8 cellular contexts compared by ENCODE assay signal in genomic region chr13:51583469-51583874, GRCh38. TPM values are rescaled to one million over a fixed set of nuclear protein-coding genes. Genes with fewer than 3 reads are reported as not detected.
A peak's percentile ranks its signal among the peaks of the same experiment; 100 is the strongest.
DNase-seq lines count a peak whose midpoint lies in the region; ATAC-seq and TF ChIP-seq lines count a peak whose summit lies in the region.

No MANE protein-coding gene starts in this region.

- no peaks in the 10 kb centered on the region for H3K27me3 ChIP-seq in RWPE2 (ENCODE audit: insufficient read depth, poor library complexity, severe bottlenecking)
- no peaks in the 10 kb centered on the region for H3K27me3 ChIP-seq in parathyroid adenoma (ENCODE audit: control insufficient read depth, insufficient read depth, low read length)

- CTCF ChIA-PET in Calu3 (lab: Charles Lee), result no interaction called here

- H3K4me1 ChIP-seq in RWPE2 (ENCODE audit: insufficient read depth, poor library complexity, severe bottlenecking) (peaks cover 29% of the 10 kb centered on the region), parathyroid adenoma (peaks cover 16% of the 10 kb centered on the region)

- H3K36me3 Mint-ChIP-seq in Calu3 (ENCODE audit: insufficient read depth, unreplicated experiment), result peaks cover 19% of the 10 kb centered on the region

- DNase-seq in Calu3 (no peak), RWPE2 (ENCODE audit: low spot score) (no peak), epithelial cell of proximal tubule (ENCODE audit: low read depth) (no peak), NCI-H524 (lab: John Stamatoyannopoulos, UW) (no peak), medulla oblongata (ENCODE audit: extremely low spot score) (no peak)

- TF ChIP-seq CTCF in Calu3 (IDR thresholded peaks at IDR 0.05; ENCODE audit: unreplicated experiment) (no peak), RWPE2 (IDR thresholded peaks at IDR 0.05; ENCODE audit: poor library complexity, severe bottlenecking) (no peak), epithelial cell of proximal tubule (conservative IDR thresholded peaks at IDR 0.05; ENCODE audit: low read depth, low read length) (no peak), parathyroid adenoma (IDR thresholded peaks at IDR 0.05) (no peak)

- H2AFZ ChIP-seq in parathyroid adenoma, result peak overlapping the region; percentile 80

- no peak overlapping the region for H3K9ac ChIP-seq in parathyroid adenoma

- peak overlapping the region; percentile 60 for H3K27ac Mint-ChIP-seq in Calu3 (ENCODE audit: unreplicated experiment)

- intact Hi-C loops in Calu3 (cut with micrococcal nuclease; ENCODE audit: unreplicated experiment), result loop anchor here (10.0 kb wide), 1 partner anchor 211 kb away; no protein-coding TSS in a partner anchor

- H3K9me3 ChIP-seq in RWPE2 (ENCODE audit: severe bottlenecking), result no peaks in the 10 kb centered on the region
- H3K9me3 ChIP-seq in parathyroid adenoma (ENCODE audit: control insufficient read depth, low read length), result no peaks in the 10 kb centered on the region

- no peak for ATAC-seq in RWPE2 (ENCODE audit: low read depth)
- no peak for ATAC-seq in HG02981 (IDR thresholded peaks at IDR 0.05; ENCODE audit: unreplicated experiment)
- ATAC-seq in HG03039 (IDR thresholded peaks at IDR 0.05; ENCODE audit: unreplicated experiment), result no peak

- peak overlapping the region; percentile 56 for H3K4me2 ChIP-seq in parathyroid adenoma (ENCODE audit: low read length)

- peaks cover 8% of the 10 kb centered on the region for H3K79me2 ChIP-seq in parathyroid adenoma

- H3K4me3 ChIP-seq in RWPE2 (ENCODE audit: severe bottlenecking) (peak overlapping the region; percentile 91), epithelial cell of proximal tubule (ENCODE audit: low read depth, low read length) (peak overlapping the region; percentile 97), parathyroid adenoma (ENCODE audit: low read depth, low read length) (peak overlapping the region; percentile 97)

- peak overlapping the region; percentile 97 for H3K27ac ChIP-seq in RWPE2 (ENCODE audit: poor library complexity, severe bottlenecking)
- peak overlapping the region; percentile 92 for H3K27ac ChIP-seq in parathyroid adenoma

- peaks cover 17% of the 10 kb centered on the region for H3K36me3 ChIP-seq in RWPE2 (ENCODE audit: low read depth)
- no peaks in the 10 kb centered on the region for H3K36me3 ChIP-seq in parathyroid adenoma (ENCODE audit: control insufficient read depth, insufficient read depth, low read length)

- no TSS peak for BruUV-seq in Calu3 (replicated peaks; lab: Mats Ljungman, UMichigan)

- H3K27me3 Mint-ChIP-seq in Calu3 (ENCODE audit: unreplicated experiment), result no peaks in the 10 kb centered on the region

- peak overlapping the region; percentile 84 for H3K4me3 Mint-ChIP-seq in Calu3 (ENCODE audit: low read depth, unreplicated experiment)

- H3K4me1 Mint-ChIP-seq in Calu3 (ENCODE audit: low read depth, unreplicated experiment), result peaks cover 8% of the 10 kb centered on the region

- H3K9me3 Mint-ChIP-seq in Calu3 (ENCODE audit: low read depth, unreplicated experiment), result peaks cover 5% of the 10 kb centered on the region

RNA-seq across cellular contexts. Expression of gene WDFY2, which starts 0.8 kb away (rescaled TPM):
- total RNA-seq in Calu3 (2022) (5.9 and 6.3 TPM in 2 replicates), epithelial cell of proximal tubule (3.5 and 5.1 TPM in 2 replicates)
